ENCODE assay signal across 25 cellular contexts in the genomic region with DNA sequence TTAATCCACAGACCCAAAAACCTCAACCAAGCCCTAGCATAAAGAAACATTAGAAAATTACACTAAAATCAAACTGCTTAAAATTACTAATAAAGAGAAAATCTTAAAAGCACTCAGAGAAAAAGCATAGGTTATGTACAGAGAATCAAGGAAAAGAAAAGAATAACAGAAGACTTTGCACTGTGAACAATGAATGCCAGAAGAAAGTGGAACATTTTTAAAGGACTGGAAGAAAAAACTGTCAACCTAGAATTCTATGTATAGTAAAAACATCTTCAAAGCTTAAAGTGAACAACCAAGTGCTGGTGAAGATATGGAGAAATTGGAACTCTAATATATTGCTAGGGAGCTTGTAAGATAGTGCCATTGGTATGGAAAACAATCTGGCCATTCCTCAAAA.
"Had no signal": no experiment of that assay in that cellular context is flagged by ENCODE, and none has a peak within 500 bp of the region (broad histone marks: within the 10 kb centered on the region; RNA-seq: fewer than 3 reads in every experiment).

No MANE protein-coding gene starts in this region.

- H3K36me3 ChIP-seq: colonic mucosa, esophagus squamous epithelium, gastrocnemius medialis, heart right ventricle, left lung, lower lobe of right lung had no signal

- H3K4me1 ChIP-seq: colonic mucosa, esophagus squamous epithelium, gastrocnemius medialis, heart right ventricle, left lung, lower lobe of right lung had no signal

- H3K4me3 ChIP-seq: colonic mucosa, esophagus squamous epithelium, gastrocnemius medialis, heart right ventricle, left lung, lower lobe of right lung, mucosa of descending colon had no signal

- ATAC-seq: effector memory CD8-positive, alpha-beta T cell; esophagus mucosa; gastrocnemius medialis; heart right ventricle; left cardiac atrium; left lung; left ventricle myocardium superior; lower lobe of right lung; mucosa of descending colon had no signal

- DNase-seq: colonic mucosa; cortex of kidney; effector CD8-positive, alpha-beta T cell; effector memory CD8-positive, alpha-beta T cell; erythroblast; esophagus squamous epithelium; foreskin fibroblast; foreskin melanocyte; gastrocnemius medialis; glutamatergic neuron; head of caudate nucleus; heart right ventricle; hippocampal formation; left cardiac atrium; left lung; left ventricle myocardium superior; lower lobe of right lung; mesenchymal stem cell; mucosa of descending colon; naive B cell had no signal

- H3K27me3 ChIP-seq: colonic mucosa had no signal

- H3K27ac ChIP-seq: colonic mucosa, epithelial cell of prostate, esophagus squamous epithelium, gastrocnemius medialis, heart right ventricle, left lung, lower lobe of right lung had no signal

- FAIRE-seq: endometrium, islet of Langerhans, keratinocyte had no signal
